ENCODE assay signal across 9 cellular contexts in genomic region chr1:190504539-190504938, GRCh38. TPM values are rescaled to one million over a fixed set of nuclear protein-coding genes. Genes with fewer than 3 reads are reported as not detected.
"Had no signal": no experiment of that assay in that cellular context is flagged by ENCODE, and none has a peak within 500 bp of the region (broad histone marks: within the 10 kb centered on the region; RNA-seq: fewer than 3 reads in every experiment).

No MANE protein-coding gene starts in this region.

RNA-seq across cellular contexts. Expression of gene BRINP3, which starts 26.9 kb away (rescaled TPM):
- total RNA-seq: left lobe of liver; liver; lung microvascular endothelial cell; mammary epithelial cell; mesenteric fat pad; mononuclear cell; naive thymus-derived CD4-positive, alpha-beta T cell had no signal
- polyA plus RNA-seq: immature natural killer cell; keratinocyte; mammary epithelial cell; naive thymus-derived CD4-positive, alpha-beta T cell had no signal
